19 cellular contexts compared by ENCODE assay signal in genomic region chr16:29892458-29892813, GRCh38. TPM values are rescaled to one million over a fixed set of nuclear protein-coding genes. Genes with fewer than 3 reads are reported as not detected.
DNase-seq lines count a peak whose midpoint lies in the region; ATAC-seq and TF ChIP-seq lines count a peak whose summit lies in the region.
"Had no signal": no experiment of that assay in that cellular context is flagged by ENCODE, and none has a peak within 500 bp of the region (broad histone marks: within the 10 kb centered on the region; RNA-seq: fewer than 3 reads in every experiment).

No MANE protein-coding gene starts in this region.

- H3K9ac ChIP-seq in BLaER1 treated with 17β-estradiol and CSF1 and Interleukin-3, amounts not matched to agents 10 nM and 100 nM, result peak overlapping the region in 1 of 11 experiments; percentile 19; a peak in 1 of 22 replicates
- peak overlapping the region; percentile 14 for H3K9ac ChIP-seq in NT2/D1 (ENCODE audit: insufficient read length, low read depth)

- H3K27ac ChIP-seq in BLaER1 treated with 17β-estradiol and CSF1 and Interleukin-3, amounts not matched to agents 10 nM and 100 nM, result peak overlapping the region in 7 of 11 experiments; percentile 2 to 55 (median 47); a peak in 8 of 22 replicates
- no peak overlapping the region for H3K27ac ChIP-seq in upper lobe of right lung

- no peaks in the 10 kb centered on the region for H3K9me3 Mint-ChIP-seq in WTC11
- H3K9me3 Mint-ChIP-seq: HFFc6 had no signal

- H3K27me3 Mint-ChIP-seq in WTC11 (ENCODE audit: low read depth), result no peaks in the 10 kb centered on the region

- no peak overlapping the region for H3K4me3 ChIP-seq in BLaER1 treated with 17β-estradiol and CSF1 and Interleukin-3, amounts not matched to agents 10 nM and 100 nM
- H3K4me3 ChIP-seq in NT2/D1 (ENCODE audit: insufficient read length, low read depth) (no peak overlapping the region), upper lobe of right lung (no peak overlapping the region)

- intact Hi-C loops in upper lobe of right lung (cut with DNase I), result no loop called here

- no peak for DNase-seq in NT2/D1 (ENCODE audit: low read depth, low spot score)
- DNase-seq in WTC11 (ENCODE audit: low spot score), result no peak
- no peak for DNase-seq in upper lobe of right lung
- DNase-seq in cerebellum (ENCODE audit: low spot score), result no peak
- DNase-seq in NCI-H526 (lab: John Stamatoyannopoulos, UW), result no peak
- DNase-seq in pons (ENCODE audit: low spot score), result no peak
- DNase-seq: 8988T; C1 segment of cervical spinal cord; CD4-positive, CD25-positive, alpha-beta regulatory T cell; CD8-positive, alpha-beta memory T cell; COR-L47; DMS79; GDM1; GOT3; H7; HFFc6 had no signal

- no peaks in the 10 kb centered on the region for H3K9me3 ChIP-seq in BLaER1 treated with 17β-estradiol and CSF1 and Interleukin-3, amounts not matched to agents 10 nM and 100 nM (replicated peaks in 1 of 11)
- H3K9me3 ChIP-seq in NT2/D1 (ENCODE audit: insufficient read depth, low read length) (no peaks in the 10 kb centered on the region), upper lobe of right lung (no peaks in the 10 kb centered on the region)

- CTCF ChIA-PET in WTC11 (lab: Charles Lee), result interaction anchor here (0.8 kb wide), 1 partner anchor 18 kb away, joined by 3 read pairs; no protein-coding TSS in a partner anchor

- peak overlapping the region in 10 of 11 experiments; percentile 6 to 68 (median 51); a peak in 17 of 22 replicates for H3K4me2 ChIP-seq in BLaER1 treated with 17β-estradiol and CSF1 and Interleukin-3, amounts not matched to agents 10 nM and 100 nM

- H3K27ac Mint-ChIP-seq in WTC11, result peak overlapping the region; percentile 92
- H3K27ac Mint-ChIP-seq: B cell; CD4-positive, CD25-positive, alpha-beta regulatory T cell; CD8-positive, alpha-beta memory T cell; HFFc6 had no signal

- H3K27me3 ChIP-seq in BLaER1 treated with 17β-estradiol and CSF1 and Interleukin-3, amounts not matched to agents 10 nM and 100 nM, result peaks cover 3 to 17% (median 9%) of the 10 kb centered on the region in 11 experiments; a peak in 21 of 22 replicates
- H3K27me3 ChIP-seq in NT2/D1 (ENCODE audit: insufficient read depth, insufficient read length) (no peaks in the 10 kb centered on the region), upper lobe of right lung (peaks cover 10% of the 10 kb centered on the region)

- TF ChIP-seq CTCF in WTC11 (IDR thresholded peaks at IDR 0.05) (no peak), upper lobe of right lung (IDR thresholded peaks at IDR 0.05) (no peak)

- H3K36me3 ChIP-seq in BLaER1 treated with 17β-estradiol and CSF1 and Interleukin-3, amounts not matched to agents 10 nM and 100 nM, result no peaks in the 10 kb centered on the region
- H3K36me3 ChIP-seq in NT2/D1 (ENCODE audit: insufficient read depth, insufficient read length, low read length), result peaks cover 7% of the 10 kb centered on the region
- H3K36me3 ChIP-seq in upper lobe of right lung, result no peaks in the 10 kb centered on the region

- H3K36me3 Mint-ChIP-seq in WTC11, result peaks cover 11% of the 10 kb centered on the region; the same call in 1 of the 2 replicates
- H3K36me3 Mint-ChIP-seq: CD4-positive, CD25-positive, alpha-beta regulatory T cell had no signal

- H3K4me1 Mint-ChIP-seq in WTC11, result peaks cover 15% of the 10 kb centered on the region
- H3K4me1 Mint-ChIP-seq: B cell; CD8-positive, alpha-beta memory T cell had no signal

- H4K20me1 ChIP-seq in BLaER1 treated with 17β-estradiol and CSF1 and Interleukin-3, amounts not matched to agents 10 nM and 100 nM, result peaks cover 0 to 6% (median 0%) of the 10 kb centered on the region in 11 experiments; a peak in 2 of 22 replicates

- ATAC-seq in WTC11, result no peak
- ATAC-seq in upper lobe of right lung, result peak; percentile 13
- ATAC-seq: HCT116 had no signal

- no peak overlapping the region for H3K4me3 Mint-ChIP-seq in WTC11
- H3K4me3 Mint-ChIP-seq: B cell; CD4-positive, CD25-positive, alpha-beta regulatory T cell; CD8-positive, alpha-beta memory T cell; HFFc6 had no signal

- H3K4me1 ChIP-seq in BLaER1 treated with 17β-estradiol and CSF1 and Interleukin-3, amounts not matched to agents 10 nM and 100 nM, result peaks cover 0 to 20% (median 17%) of the 10 kb centered on the region in 10 experiments; a peak in 15 of 20 replicates
- H3K4me1 ChIP-seq in NT2/D1 (ENCODE audit: insufficient read depth, insufficient read length) (peaks cover 10% of the 10 kb centered on the region), upper lobe of right lung (no peaks in the 10 kb centered on the region)

- POLR2A ChIA-PET in WTC11 (lab: Charles Lee), result no interaction called here

TF ChIP-seq in WTC11, 78 proteins besides CTCF, POLR2A, EP300 and RAD21:
- TF ChIP-seq OVOL2 (CRISPR knock-in tag; IDR thresholded peaks at IDR 0.05; ENCODE audit: borderline replicate concordance) (no peak), NR3C1 (CRISPR knock-in tag; conservative IDR thresholded peaks at IDR 0.05; ENCODE audit: low read depth) (no peak), GABPB1 (CRISPR knock-in tag; IDR thresholded peaks at IDR 0.05) (no peak), ETV6 (CRISPR knock-in tag; IDR thresholded peaks at IDR 0.05) (no peak), ATF6 (CRISPR knock-in tag; IDR thresholded peaks at IDR 0.05) (no peak)

RNA-seq across cellular contexts. Expression of gene SEZ6L2, which starts 6.9 kb away (rescaled TPM):
- total RNA-seq in WTC11 (2021) (58.2 to 68.5 TPM (median 64.2 TPM) in 3 replicates), upper lobe of right lung (11.9 TPM), cerebellum (26.0 TPM)
- total RNA-seq: B cell; CD4-positive, CD25-positive, alpha-beta regulatory T cell had no signal

RNA-seq across cellular contexts. Expression of gene ASPHD1, which starts 7.9 kb away (rescaled TPM):
- total RNA-seq in WTC11 (2021) (17.6 to 26.9 TPM (median 20.2 TPM) in 3 replicates), upper lobe of right lung (4.4 TPM), cerebellum (5.0 TPM)
- total RNA-seq: B cell; CD4-positive, CD25-positive, alpha-beta regulatory T cell had no signal

RNA-seq across cellular contexts. Expression of gene CDIPT, which starts 29.4 kb away (rescaled TPM):
- total RNA-seq in WTC11 (2021) (70.7 to 71.7 TPM (median 70.9 TPM) in 3 replicates), upper lobe of right lung (83.2 TPM), cerebellum (37.2 TPM)

RNA-seq across cellular contexts. Expression of gene KCTD13, which starts 33.6 kb away (rescaled TPM):
- 18.5 to 20.9 TPM (median 19.4 TPM) in 3 replicates for total RNA-seq in WTC11 (2021)
- 23.5 TPM for total RNA-seq in upper lobe of right lung
- 20.3 TPM for total RNA-seq in cerebellum
